Comparison of ENCODE assay signal across 1 cellular context in genomic region chrX:1591102-1591862, GRCh38.
TF ChIP-seq lines count a peak whose summit lies in the region.

Gene AKAP17A, plus strand, starts transcription at chrX:1591604. Its CDS starts 1,859 bp downstream, at chrX:1593463.

TF ChIP-seq in H1, 55 proteins besides CTCF, POLR2A, EP300 and RAD21 (continued from another document):
- TF ChIP-seq CHD7 (IDR thresholded peaks at IDR 0.05; ENCODE audit: insufficient replicate concordance, low read length) (no peak), TAF1 (IDR thresholded peaks at IDR 0.05; ENCODE audit: low read depth, low read length) (peak; percentile 76), BACH1 (IDR thresholded peaks at IDR 0.05; ENCODE audit: low read length) (no peak), CEBPB (IDR thresholded peaks at IDR 0.05; ENCODE audit: low read depth, low read length) (no peak), SRF (IDR thresholded peaks at IDR 0.05; ENCODE audit: low read depth, low read length) (peak; percentile 43; the same call in 1 of the 2 replicates), KDM4A (IDR thresholded peaks at IDR 0.05; ENCODE audit: low read depth, low read length, severe bottlenecking) (no peak), GABPA (IDR thresholded peaks at IDR 0.05; ENCODE audit: borderline replicate concordance, insufficient read depth, low read length) (peak; percentile 95), POU5F1 (IDR thresholded peaks at IDR 0.05; ENCODE audit: low read depth, low read length) (no peak), CREB1 (IDR thresholded peaks at IDR 0.05) (peak; percentile 93), TEAD4 (IDR thresholded peaks at IDR 0.05; ENCODE audit: low read depth, low read length) (no peak), CBX8 (IDR thresholded peaks at IDR 0.05; ENCODE audit: borderline replicate concordance, low read depth, low read length) (no peak), SP4 (IDR thresholded peaks at IDR 0.05; ENCODE audit: low read length) (peak; percentile 60; the same call in 1 of the 2 replicates), NRF1 (IDR thresholded peaks at IDR 0.05; ENCODE audit: low read depth, low read length) (peak; percentile 93), GTF2F1 (IDR thresholded peaks at IDR 0.05; ENCODE audit: borderline replicate concordance, low read depth, low read length) (no peak), TBP (IDR thresholded peaks at IDR 0.05; ENCODE audit: low read depth, low read length) (peak; percentile 57; the same call in 1 of the 2 replicates), BCL11A (IDR thresholded peaks at IDR 0.05; ENCODE audit: low read depth in 2 of 2, low read length in 2 of 2) (no peak), HDAC6 (IDR thresholded peaks at IDR 0.05; ENCODE audit: low read depth, low read length) (no peak), SIN3A (conservative IDR thresholded peaks at IDR 0.05 in 1 of 2, IDR thresholded peaks at IDR 0.05 in 1 of 2; ENCODE audit: low read depth in 1 of 2, low read length in 2 of 2) (peak in 1 of 2 experiments; percentile 56; a peak in 1 of 4 replicates), SP1 (IDR thresholded peaks at IDR 0.05; ENCODE audit: low read depth, low read length) (peak; percentile 77), RXRA (IDR thresholded peaks at IDR 0.05; ENCODE audit: insufficient read depth, low read depth, low read length) (no peak), CHD1 (IDR thresholded peaks at IDR 0.05; ENCODE audit: low read depth, low read length) (no peak), PHF8 (conservative IDR thresholded peaks at IDR 0.05; ENCODE audit: low read depth, low read length) (peak; percentile 87), CBX5 (IDR thresholded peaks at IDR 0.05; ENCODE audit: low read depth, low read length) (no peak), CTBP2 (IDR thresholded peaks at IDR 0.05; ENCODE audit: borderline replicate concordance, insufficient read depth, insufficient read length, low read length) (no peak), EGR1 (IDR thresholded peaks at IDR 0.05; ENCODE audit: borderline replicate concordance, low read depth, low read length) (no peak), SUZ12 (IDR thresholded peaks at IDR 0.05; ENCODE audit: low read length) (no peak), RBBP5 (IDR thresholded peaks at IDR 0.05; ENCODE audit: borderline replicate concordance, low read depth, low read length) (peak; percentile 51; the same call in 1 of the 2 replicates), CHD2 (IDR thresholded peaks at IDR 0.05; ENCODE audit: low read length) (peak; percentile 42; the same call in 1 of the 2 replicates)
- TF ChIP-seq, protein P1, sequence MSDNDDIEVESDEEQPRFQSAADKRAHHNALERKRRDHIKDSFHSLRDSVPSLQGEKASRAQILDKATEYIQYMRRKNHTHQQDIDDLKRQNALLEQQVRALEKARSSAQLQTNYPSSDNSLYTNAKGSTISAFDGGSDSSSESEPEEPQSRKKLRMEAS (IDR thresholded peaks at IDR 0.05): no peak; the same call in 1 of the 2 replicates
